In genomic region chr3:53159415-53160135, GRCh38 we compare ENCODE assay signal across 11 cellular contexts. TPM values are rescaled to one million over a fixed set of nuclear protein-coding genes. Genes with fewer than 3 reads are reported as not detected.
A peak's percentile ranks its signal among the peaks of the same experiment; 100 is the strongest.
DNase-seq lines count a peak whose midpoint lies in the region; ATAC-seq, FAIRE-seq and TF ChIP-seq lines count a peak whose summit lies in the region.
"Had no signal": no experiment of that assay in that cellular context is flagged by ENCODE, and none has a peak within 500 bp of the region (broad histone marks: within the 10 kb centered on the region; RNA-seq: fewer than 3 reads in every experiment).

No MANE protein-coding gene starts in this region.

- peaks cover 10% of the 10 kb centered on the region for H3K27me3 ChIP-seq in H7 (ENCODE audit: control insufficient read depth, insufficient read depth, low read length)
- H3K27me3 ChIP-seq in astrocyte (ENCODE audit: insufficient read depth, low read length), result peaks cover 9% of the 10 kb centered on the region
- peaks cover 0 to 29% (median 9%) of the 10 kb centered on the region in 7 donors for H3K27me3 ChIP-seq in spleen (replicated peaks in 1 of 7)
- H3K27me3 ChIP-seq: ascending aorta had no signal

- H3K4me3 Mint-ChIP-seq in astrocyte (ENCODE audit: unreplicated experiment), result peak overlapping the region; percentile 57

- peak overlapping the region; percentile 85 for H3K4me2 ChIP-seq in A549
- H3K4me2 ChIP-seq in astrocyte (ENCODE audit: low read length), result peak overlapping the region; percentile 94

- CTCF ChIA-PET in A549 (lab: Yijun Ruan, JAX), result interaction anchor here (1.4 to 3.2 kb wide), 6 partner anchors 14 to 45 kb away, joined by 5 to 14 read pairs (median 7); no protein-coding TSS in a partner anchor

- WGBS in A549 (ENCODE audit: missing lambda C conversion rate), result 65% methylated on average over 5 of the region's 7 CpGs
- 72 to 76% (median 73%) methylated on average over 7 of the region's 7 CpGs for WGBS in spleen, 5 donors

- intact Hi-C loops in spleen (cut with DNase I; ENCODE audit: low total_unique reads), result no loop called here

- H3K4me3 ChIP-seq in A549 (no peak overlapping the region), H7 (ENCODE audit: insufficient read depth, low read depth, low read length) (no peak overlapping the region), astrocyte (ENCODE audit: insufficient read depth, low read depth, low read length) (no peak overlapping the region), spleen (peak overlapping the region in 1 of 8 donors; percentile 82)

- H3K9me3 ChIP-seq in A549 (no peaks in the 10 kb centered on the region), astrocyte (ENCODE audit: insufficient read depth, low read depth, low read length) (no peaks in the 10 kb centered on the region), spleen (no peaks in the 10 kb centered on the region)
- H3K9me3 ChIP-seq: ascending aorta, sigmoid colon had no signal

- no peaks in the 10 kb centered on the region for H3K36me3 Mint-ChIP-seq in astrocyte (ENCODE audit: low read depth, unreplicated experiment)

- no peak overlapping the region for H2AFZ ChIP-seq in astrocyte (ENCODE audit: low read depth, low read length)

- peaks cover 17% of the 10 kb centered on the region for H3K4me1 Mint-ChIP-seq in astrocyte (ENCODE audit: low read depth, unreplicated experiment)

- peak overlapping the region; percentile 90 to 92; a peak in 3 of 6 replicates for H3K27ac ChIP-seq in A549
- H3K27ac ChIP-seq in astrocyte (ENCODE audit: low read depth, low read length), result no peak overlapping the region
- peak overlapping the region in 3 of 8 donors; percentile 14 to 98 (median 96) for H3K27ac ChIP-seq in spleen

- H3K4me1 ChIP-seq in A549 (peaks cover 29% of the 10 kb centered on the region), astrocyte (ENCODE audit: insufficient read depth, low read length) (peaks cover 16% of the 10 kb centered on the region), spleen (peaks cover 8 to 78% (median 59%) of the 10 kb centered on the region in 6 donors)

- H3K27me3 Mint-ChIP-seq in astrocyte (ENCODE audit: low read depth, unreplicated experiment), result peaks cover 35% of the 10 kb centered on the region

- H3K36me3 ChIP-seq in H7 (replicated peaks; ENCODE audit: control insufficient read depth, insufficient read depth, low read length) (no peaks in the 10 kb centered on the region), astrocyte (ENCODE audit: insufficient read depth, low read length) (no peaks in the 10 kb centered on the region), spleen (peaks cover 0 to 7% (median 0%) of the 10 kb centered on the region in 6 donors)
- H3K36me3 ChIP-seq: ascending aorta, sigmoid colon had no signal

- no peak for TF ChIP-seq EP300 in A549 (IDR thresholded peaks at IDR 0.05)

- peaks cover 2% of the 10 kb centered on the region for H3K9me3 Mint-ChIP-seq in astrocyte (ENCODE audit: unreplicated experiment)

- peaks cover 13% of the 10 kb centered on the region for H4K20me1 ChIP-seq in astrocyte (ENCODE audit: insufficient read depth, low read length)

- H3K9ac ChIP-seq in astrocyte (ENCODE audit: low read length), result no peak overlapping the region

- peaks cover 14% of the 10 kb centered on the region for H3K79me2 ChIP-seq in astrocyte (ENCODE audit: insufficient read depth, low read length)

- H3K27ac Mint-ChIP-seq in astrocyte (ENCODE audit: unreplicated experiment), result no peak overlapping the region

- no peak for TF ChIP-seq CTCF in A549 (IDR thresholded peaks at IDR 0.05)
- no peak for TF ChIP-seq CTCF in astrocyte (IDR thresholded peaks at IDR 0.05; ENCODE audit: insufficient read depth, low read depth, low read length)
- TF ChIP-seq CTCF in spleen (IDR thresholded peaks at IDR 0.05 in 8 of 11, conservative IDR thresholded peaks at IDR 0.05 in 3 of 11), result no peak

- no peak for ATAC-seq in A549

- DNase-seq in A549 (ENCODE audit: low read depth in 1 of 2, low spot score in 1 of 2) (peak in 1 of 2 experiments; percentile 20), H7 (peak; percentile 80), astrocyte (ENCODE audit: low read depth) (no peak), mucosa of gallbladder (ENCODE audit: low spot score) (peak; percentile 93), spleen (no peak), nucleus accumbens (lab: John Stamatoyannopoulos, UW) (no peak), NCI-H1105 treated with DMSO at 0.1 percent for 48 hours (lab: John Stamatoyannopoulos, UW) (no peak), retina (no peak)
- DNase-seq: DMS79, sigmoid colon had no signal

- TF ChIP-seq RAD21 in A549 (conservative IDR thresholded peaks at IDR 0.05 in 1 of 2, IDR thresholded peaks at IDR 0.05 in 1 of 2), result no peak

- no peak for FAIRE-seq in A549 (lab: Jason Lieb, UNC)
- FAIRE-seq in astrocyte (lab: Jason Lieb, UNC), result no peak

- POLR2A ChIA-PET in A549 (lab: Yijun Ruan, JAX), result no interaction called here

- no peak for TF ChIP-seq POLR2A in A549 (IDR thresholded peaks at IDR 0.05; ENCODE audit: low read length)
- TF ChIP-seq POLR2A in spleen (IDR thresholded peaks at IDR 0.05), result no peak

TF ChIP-seq in A549, 52 proteins besides CTCF, POLR2A, EP300 and RAD21:
- TF ChIP-seq RFX5 (IDR thresholded peaks at IDR 0.05), result no peak
- TF ChIP-seq FOSL2 (IDR thresholded peaks at IDR 0.05), result no peak
- TF ChIP-seq FOSL2 (CRISPR knock-in tag; IDR thresholded peaks at IDR 0.05), result no peak
- TF ChIP-seq, protein P1, sequence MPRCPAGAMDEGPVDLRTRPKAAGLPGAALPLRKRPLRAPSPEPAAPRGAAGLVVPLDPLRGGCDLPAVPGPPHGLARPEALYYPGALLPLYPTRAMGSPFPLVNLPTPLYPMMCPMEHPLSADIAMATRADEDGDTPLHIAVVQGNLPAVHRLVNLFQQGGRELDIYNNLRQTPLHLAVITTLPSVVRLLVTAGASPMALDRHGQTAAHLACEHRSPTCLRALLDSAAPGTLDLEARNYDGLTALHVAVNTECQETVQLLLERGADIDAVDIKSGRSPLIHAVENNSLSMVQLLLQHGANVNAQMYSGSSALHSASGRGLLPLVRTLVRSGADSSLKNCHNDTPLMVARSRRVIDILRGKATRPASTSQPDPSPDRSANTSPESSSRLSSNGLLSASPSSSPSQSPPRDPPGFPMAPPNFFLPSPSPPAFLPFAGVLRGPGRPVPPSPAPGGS (IDR thresholded peaks at IDR 0.05), result no peak
- TF ChIP-seq HOXB5 (CRISPR knock-in tag; IDR thresholded peaks at IDR 0.05), result no peak
- no peak for TF ChIP-seq CEBPB (IDR thresholded peaks at IDR 0.05)
- no peak for TF ChIP-seq HOXB13 (CRISPR knock-in tag; IDR thresholded peaks at IDR 0.05; ENCODE audit: low read depth)
- no peak for TF ChIP-seq CBX8 (IDR thresholded peaks at IDR 0.05)
- TF ChIP-seq MYC (IDR thresholded peaks at IDR 0.05; ENCODE audit: borderline replicate concordance, low read length), result no peak
- TF ChIP-seq POLR2AphosphoS2 (conservative IDR thresholded peaks at IDR 0.05; ENCODE audit: low read length), result no peak
- TF ChIP-seq HEYL (CRISPR knock-in tag; IDR thresholded peaks at IDR 0.05), result no peak
- no peak for TF ChIP-seq TP53 (CRISPR knock-in tag; IDR thresholded peaks at IDR 0.05)
- no peak for TF ChIP-seq ZC3H11A (IDR thresholded peaks at IDR 0.05)
- TF ChIP-seq EHMT2 (IDR thresholded peaks at IDR 0.05; ENCODE audit: low read depth), result no peak
- TF ChIP-seq, protein P2, sequence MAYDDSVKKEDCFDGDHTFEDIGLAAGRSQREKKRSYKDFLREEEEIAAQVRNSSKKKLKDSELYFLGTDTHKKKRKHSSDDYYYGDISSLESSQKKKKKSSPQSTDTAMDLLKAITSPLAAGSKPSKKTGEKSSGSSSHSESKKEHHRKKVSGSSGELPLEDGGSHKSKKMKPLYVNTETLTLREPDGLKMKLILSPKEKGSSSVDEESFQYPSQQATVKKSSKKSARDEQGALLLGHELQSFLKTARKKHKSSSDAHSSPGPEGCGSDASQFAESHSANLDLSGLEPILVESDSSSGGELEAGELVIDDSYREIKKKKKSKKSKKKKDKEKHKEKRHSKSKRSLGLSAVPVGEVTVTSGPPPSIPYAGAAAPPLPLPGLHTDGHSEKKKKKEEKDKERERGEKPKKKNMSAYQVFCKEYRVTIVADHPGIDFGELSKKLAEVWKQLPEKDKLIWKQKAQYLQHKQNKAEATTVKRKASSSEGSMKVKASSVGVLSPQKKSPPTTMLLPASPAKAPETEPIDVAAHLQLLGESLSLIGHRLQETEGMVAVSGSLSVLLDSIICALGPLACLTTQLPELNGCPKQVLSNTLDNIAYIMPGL (CRISPR knock-in tag; IDR thresholded peaks at IDR 0.05; ENCODE audit: borderline replicate concordance), result no peak
- no peak for TF ChIP-seq SMC3 (IDR thresholded peaks at IDR 0.05)
- TF ChIP-seq TFCP2L1 (CRISPR knock-in tag; IDR thresholded peaks at IDR 0.05), result no peak

RNA-seq across cellular contexts. Expression of gene PRKCD, which starts 1.4 kb away (rescaled TPM):
- polyA plus RNA-seq in A549 (2011; rRNA removed) (17.1 and 18.3 TPM in 2 replicates), A549 (2017; fragmentation: RNase III; extraction: RNeasy Plus Mini Kit Qiagen cat#74134 plus additional on column Dnase treatment) (10.1 to 11.0 TPM (median 10.2 TPM) in 3 replicates), spleen (10 to 100 TPM; 22.2 to 50.0 (median 31.9) TPM)
- polyA plus RNA-seq in A549 (2012; cell fraction: cytosol; rRNA removed), result 20.7 and 22.9 TPM in 2 replicates
- 23.1 and 25.8 TPM in 2 replicates for polyA plus RNA-seq in A549 (2012; cell fraction: nucleus; rRNA removed)
- 15.1 and 17.9 TPM in 2 replicates for polyA minus RNA-seq in A549 (2011; rRNA and poly(A)+ RNA removed)
- total RNA-seq in H7 (2014; rRNA removed; shearing (Covaris generic)), result 2.9 and 3.1 TPM in 2 replicates
- total RNA-seq in astrocyte (25.4 and 28.8 TPM in 2 replicates), mucosa of gallbladder (103 TPM), spleen (100 to 1,000 TPM in 1 of 7 donors, 10 to 100 TPM in 6; 42.7 to 100 (median 59.6) TPM)

RNA-seq across cellular contexts. Expression of gene RFT1, which starts 29.3 kb away (rescaled TPM):
- polyA plus RNA-seq in A549 (2011; rRNA removed) (31.6 and 33.6 TPM in 2 replicates), A549 (2017; fragmentation: RNase III; extraction: RNeasy Plus Mini Kit Qiagen cat#74134 plus additional on column Dnase treatment) (15.6 to 18.5 TPM (median 15.8 TPM) in 3 replicates), spleen (1 to 10 TPM; 6.0 to 8.9 (median 8.1) TPM)
- polyA plus RNA-seq in A549 (2012; cell fraction: cytosol; rRNA removed), result 12.1 and 18.0 TPM in 2 replicates
- 20.2 and 26.1 TPM in 2 replicates for polyA plus RNA-seq in A549 (2012; cell fraction: nucleus; rRNA removed)
- 63.0 and 65.3 TPM in 2 replicates for polyA minus RNA-seq in A549 (2011; rRNA and poly(A)+ RNA removed)
- total RNA-seq in H7 (2014; rRNA removed; shearing (Covaris generic)), result 9.5 and 10.4 TPM in 2 replicates
- total RNA-seq in astrocyte (19.2 and 23.0 TPM in 2 replicates), mucosa of gallbladder (21.3 TPM), spleen (10 to 100 TPM; 12.1 to 25.6 (median 17.8) TPM)

Comparison
In these comparisons a context has a peak if more than half of its experiments do, and no peak if none do; other contexts are left out.
1. DNase-seq: peak in H7 (single experiment) and mucosa of gallbladder (single experiment); none in astrocyte (single experiment), spleen (single experiment), nucleus accumbens (0 of 56), NCI-H1105 treated with DMSO at 0.1 percent for 48 hours (single experiment) and retina (single experiment).